In genomic region chrX:149940717-149941024, GRCh38 we compare ENCODE assay signal across 10 cellular contexts. TPM values are rescaled to one million over a fixed set of nuclear protein-coding genes. Genes with fewer than 3 reads are reported as not detected.
DNase-seq lines count a peak whose midpoint lies in the region; ATAC-seq, FAIRE-seq and TF ChIP-seq lines count a peak whose summit lies in the region.
"Not testable (repeated sequence)": the region's sequence is repeated elsewhere in the genome, so short reads cannot be mapped to it uniquely, and the experiment has no call there.
"Had no signal": no experiment of that assay in that cellular context is flagged by ENCODE, and none has a peak within 500 bp of the region (broad histone marks: within the 10 kb centered on the region; RNA-seq: fewer than 3 reads in every experiment).

No MANE protein-coding gene starts in this region.

- H3K27ac ChIP-seq in CD8-positive, alpha-beta memory T cell (ENCODE audit: low read depth, low read length); IMR-90 (ENCODE audit: insufficient read depth, low read length); endodermal cell (ENCODE audit: low read depth, low read length); HepG2 (ENCODE audit: extremely low read length, insufficient read depth, low read length): not testable (repeated sequence)
- H3K27ac ChIP-seq in parathyroid adenoma, result peak overlapping the region; percentile 91
- H3K27ac ChIP-seq in transverse colon, result peak overlapping the region; percentile 55 to 91 (median 68)

- H3K79me1 ChIP-seq in IMR-90 (ENCODE audit: low read depth in 1 of 2, low read length in 2 of 2), result not testable (repeated sequence)

- H3K4me1 ChIP-seq in CD8-positive, alpha-beta memory T cell (ENCODE audit: insufficient read depth, low read length); IMR-90 (ENCODE audit: control insufficient read depth, insufficient read depth, low read length); endodermal cell (ENCODE audit: control insufficient read depth, insufficient read depth, low read length); HepG2 (ENCODE audit: insufficient read depth, low read length); parathyroid adenoma; transverse colon: not testable (repeated sequence)

- TF ChIP-seq RAD21 in IMR-90 (IDR thresholded peaks at IDR 0.05; ENCODE audit: low read length), result peak; percentile 49; the same call in 1 of the 2 replicates
- not testable (repeated sequence) for TF ChIP-seq RAD21 in HepG2 (CRISPR knock-in tag; IDR thresholded peaks at IDR 0.05)

- not testable (repeated sequence) for H3K9me3 Mint-ChIP-seq in CD8-positive, alpha-beta memory T cell; activated naive CD8-positive, alpha-beta T cell treated with anti-CD3 and anti-CD28 coated beads, Interleukin-2, amount 10 ng/mL, durations not matched to agents 7 days and 5 days
- H3K9me3 Mint-ChIP-seq in endodermal cell, result peaks cover 32% of the 10 kb centered on the region

- FAIRE-seq in HepG2 (lab: Jason Lieb, UNC), result not testable (repeated sequence)

- H2BK20ac ChIP-seq in IMR-90 (ENCODE audit: low read depth, low read length), result not testable (repeated sequence)

- H3K9me1 ChIP-seq in IMR-90 (ENCODE audit: insufficient read depth, low read length), result not testable (repeated sequence)

- H3K4me1 Mint-ChIP-seq in CD8-positive, alpha-beta memory T cell, result peaks cover 3 to 11% (median 6%) of the 10 kb centered on the region in 3 donors
- not testable (repeated sequence) for H3K4me1 Mint-ChIP-seq in T-helper 17 cell; activated naive CD8-positive, alpha-beta T cell treated with anti-CD3 and anti-CD28 coated beads, Interleukin-2, amount 10 ng/mL, durations not matched to agents 7 days and 5 days; endodermal cell

- H3K36me3 Mint-ChIP-seq in CD8-positive, alpha-beta memory T cell; T-helper 17 cell (ENCODE audit: low read depth); activated naive CD8-positive, alpha-beta T cell treated with anti-CD3 and anti-CD28 coated beads, Interleukin-2, amount 10 ng/mL, durations not matched to agents 7 days and 5 days; endodermal cell (ENCODE audit: low read depth): not testable (repeated sequence)

- not testable (repeated sequence) for H4K91ac ChIP-seq in IMR-90 (ENCODE audit: insufficient read depth, low read depth, low read length)

- not testable (repeated sequence) for H2AK9ac ChIP-seq in IMR-90 (replicated peaks; ENCODE audit: low read depth, low read length, poor library complexity)

- H3K56ac ChIP-seq in IMR-90 (ENCODE audit: extremely low read depth, insufficient read depth, low read length), result not testable (repeated sequence)

- H4K8ac ChIP-seq in IMR-90 (ENCODE audit: low read depth in 2 of 2, low read length in 2 of 2), result 0 out of 4 replicates have a peak overlapping the region, but pooled peaks of 1 of the 2 experiments have one; percentile 33

- not testable (repeated sequence) for ATAC-seq in IMR-90 (ENCODE audit: low read depth); T-helper 17 cell; activated naive CD8-positive, alpha-beta T cell treated with anti-CD3 and anti-CD28 coated beads, Interleukin-2, amount 10 ng/mL, durations not matched to agents 7 days and 5 days (ENCODE audit: low read depth); HepG2

- not testable (repeated sequence) for H4K5ac ChIP-seq in IMR-90 (ENCODE audit: low read depth, low read length)

- peak overlapping the region; percentile 84 to 94 (median 90) for H3K4me3 Mint-ChIP-seq in CD8-positive, alpha-beta memory T cell
- H3K4me3 Mint-ChIP-seq in T-helper 17 cell (peak overlapping the region; percentile 94), endodermal cell (peak overlapping the region; percentile 76)
- H3K4me3 Mint-ChIP-seq in activated naive CD8-positive, alpha-beta T cell treated with anti-CD3 and anti-CD28 coated beads, Interleukin-2, amount 10 ng/mL, durations not matched to agents 7 days and 5 days, result peak overlapping the region; percentile 90

- not testable (repeated sequence) for H3K18ac ChIP-seq in IMR-90 (ENCODE audit: low read depth, low read length)

- H2BK15ac ChIP-seq in IMR-90 (ENCODE audit: low read depth, low read length), result not testable (repeated sequence)

- H2BK5ac ChIP-seq in IMR-90 (ENCODE audit: low read depth, low read length, poor library complexity, severe bottlenecking), result not testable (repeated sequence)

- DNase-seq in CD8-positive, alpha-beta memory T cell; IMR-90; T-helper 17 cell; activated naive CD8-positive, alpha-beta T cell treated with anti-CD3 and anti-CD28 coated beads, Interleukin-2, amount 10 ng/mL, durations not matched to agents 7 days and 5 days; endodermal cell; HepG2 (ENCODE audit: low spot score); transverse colon: not testable (repeated sequence)

- not testable (repeated sequence) for H3K4ac ChIP-seq in IMR-90 (ENCODE audit: low read depth, low read length)

- not testable (repeated sequence) for H3K36me3 ChIP-seq in CD8-positive, alpha-beta memory T cell (ENCODE audit: insufficient read depth, low read length); IMR-90 (ENCODE audit: control insufficient read depth, insufficient read depth, low read length); endodermal cell (ENCODE audit: control insufficient read depth, insufficient read depth, low read length); HepG2 (replicated peaks in 1 of 2; ENCODE audit: control insufficient read depth in 1 of 2, insufficient read depth in 2 of 2, low read length in 2 of 2); parathyroid adenoma (ENCODE audit: control insufficient read depth, insufficient read depth, low read length); transverse colon

- not testable (repeated sequence) for H3K9ac ChIP-seq in IMR-90 (ENCODE audit: low read depth, low read length); endodermal cell (ENCODE audit: extremely low read depth, low read length, poor library complexity, severe bottlenecking); parathyroid adenoma
- H3K9ac ChIP-seq in HepG2 (ENCODE audit: insufficient read depth, low read depth, low read length), result 0 out of 2 replicates have a peak overlapping the region, but pooled peaks have one; percentile 22

- H3K27me3 Mint-ChIP-seq in CD8-positive, alpha-beta memory T cell; T-helper 17 cell; activated naive CD8-positive, alpha-beta T cell treated with anti-CD3 and anti-CD28 coated beads, Interleukin-2, amount 10 ng/mL, durations not matched to agents 7 days and 5 days; endodermal cell (ENCODE audit: insufficient read depth): not testable (repeated sequence)

- intact Hi-C loops in IMR-90 (cut with micrococcal nuclease); HepG2 (cut with micrococcal nuclease; ENCODE audit: unreplicated experiment); transverse colon (cut with DNase I; ENCODE audit: low total_unique reads): not testable (repeated sequence)

- POLR2A ChIA-PET in CD8-positive, alpha-beta memory T cell (lab: Charles Lee), result interaction anchor here (1.5 to 2.9 kb wide), 3 partner anchors 401 to 628 kb away, joined by 3 to 23 read pairs (median 10); partner anchors contain the start of genes EOLA1, MAMLD1 and MTM1
- POLR2A ChIA-PET in IMR-90 (lab: Charles Lee; ENCODE audit: unreplicated experiment), result not testable (repeated sequence)
- POLR2A ChIA-PET in activated naive CD8-positive, alpha-beta T cell treated with anti-CD3 and anti-CD28 coated beads, Interleukin-2, amount 10 ng/mL, durations not matched to agents 7 days and 5 days (lab: Charles Lee), result interaction anchor here (0.9 to 3.0 kb wide), 2 partner anchors 401 to 437 kb away, joined by 3 to 19 read pairs; partner anchors contain the start of gene EOLA1
- POLR2A ChIA-PET in HepG2 (lab: Yijun Ruan, JAX), result interaction anchor here (0.9 to 3.4 kb wide), 5 partner anchors 401 to 1456 kb away, joined by 3 to 16 read pairs (median 9); partner anchors contain the start of genes EOLA1, MTMR1 and VMA21

- not testable (repeated sequence) for H3K27me3 ChIP-seq in CD8-positive, alpha-beta memory T cell (ENCODE audit: insufficient read depth, low read length, poor library complexity, severe bottlenecking); IMR-90 (ENCODE audit: control insufficient read depth, insufficient read depth, low read length); endodermal cell (ENCODE audit: control insufficient read depth, insufficient read depth, low read length, poor library complexity, severe bottlenecking); HepG2 (ENCODE audit: control insufficient read depth in 1 of 2, insufficient read depth in 2 of 2, low read length in 2 of 2); parathyroid adenoma (ENCODE audit: control insufficient read depth, insufficient read depth, low read length); transverse colon

- H3K9me3 ChIP-seq in CD8-positive, alpha-beta memory T cell (ENCODE audit: low read length); IMR-90 (ENCODE audit: control insufficient read depth, insufficient read depth, low read length); T-helper 17 cell (ENCODE audit: control insufficient read depth, low read length, poor library complexity, severe bottlenecking); endodermal cell (ENCODE audit: control insufficient read depth, low read length); HepG2 (ENCODE audit: low read length); parathyroid adenoma (ENCODE audit: control insufficient read depth, low read length); transverse colon: not testable (repeated sequence)

- H2AK5ac ChIP-seq in IMR-90 (ENCODE audit: low read depth, low read length), result not testable (repeated sequence)

- not testable (repeated sequence) for TF ChIP-seq POLR2A in IMR-90 (IDR thresholded peaks at IDR 0.05; ENCODE audit: low read depth, low read length); HepG2 (IDR thresholded peaks at IDR 0.05; ENCODE audit: insufficient read depth in 1 of 2, low read depth in 2 of 2, low read length in 2 of 2); transverse colon (IDR thresholded peaks at IDR 0.05)

- H3K79me2 ChIP-seq in HepG2 (ENCODE audit: insufficient read depth, low read length); parathyroid adenoma: not testable (repeated sequence)

- H3K27ac Mint-ChIP-seq in CD8-positive, alpha-beta memory T cell, result peak overlapping the region in 5 of 8 donors; percentile 87 to 94 (median 94)
- H3K27ac Mint-ChIP-seq in T-helper 17 cell, result peak overlapping the region; percentile 67
- peak overlapping the region; percentile 97 for H3K27ac Mint-ChIP-seq in activated naive CD8-positive, alpha-beta T cell treated with anti-CD3 and anti-CD28 coated beads, Interleukin-2, amount 10 ng/mL, durations not matched to agents 7 days and 5 days
- H3K27ac Mint-ChIP-seq in endodermal cell, result peak overlapping the region; percentile 70

- 16% methylated on average over 2 of the region's 8 CpGs; no CpG with 5 or more reads in 1 of the 2 experiments for WGBS in IMR-90 (ENCODE audit: extremely low coverage in 2 of 2, insufficient read length in 1 of 2), 2 experiments
- 26% methylated on average over 3 of the region's 8 CpGs; no CpG with 5 or more reads in 1 of the 2 experiments for WGBS in endodermal cell (ENCODE audit: insufficient coverage in 1 of 2, insufficient read length in 1 of 2), 2 experiments
- 36% methylated on average over 4 of the region's 8 CpGs for WGBS in HepG2 (ENCODE audit: low lambda C conversion rate)
- WGBS in transverse colon (ENCODE audit: low coverage in 1 of 2), 2 donors, result 72% methylated on average over 7 of the region's 8 CpGs; no CpG with 5 or more reads in 1 of the 2 donors

- in situ Hi-C loops in IMR-90 (cut with MboI; ENCODE audit: low sequenced_read_pairs); HepG2 (cut with HindIII; ENCODE audit: extremely low pct_ligation_motif_present, low pct_unique_long_range_greater_than_20kb); transverse colon (cut with MboI; ENCODE audit: low pct_ligation_motif_present in 1 of 4, low pct_unique_long_range_greater_than_20kb in 1 of 4, low sequenced_read_pairs in 3 of 4): not testable (repeated sequence)

- not testable (repeated sequence) for H2BK120ac ChIP-seq in IMR-90 (ENCODE audit: low read depth, low read length)

- not testable (repeated sequence) for H3K23ac ChIP-seq in IMR-90 (ENCODE audit: low read depth, low read length)

- CTCF ChIA-PET in CD8-positive, alpha-beta memory T cell (lab: Charles Lee), result interaction anchor here (0.8 to 1.8 kb wide), 6 partner anchors 9 to 777 kb away, joined by 3 to 13 read pairs (median 4); partner anchors contain the start of gene EOLA1
- CTCF ChIA-PET in IMR-90 (lab: Yijun Ruan, JAX), result interaction anchor here (0.6 to 0.8 kb wide), 3 partner anchors 10 to 543 kb away, joined by 3 to 4 read pairs (median 3); no protein-coding TSS in a partner anchor
- CTCF ChIA-PET in HepG2 (lab: Yijun Ruan, JAX; ENCODE audit: low intra/inter-chr PET ratio, low total read pairs), result not testable (repeated sequence)

- TF ChIP-seq CTCF in IMR-90 (conservative IDR thresholded peaks at IDR 0.05; ENCODE audit: low read depth, low read length); endodermal cell (conservative IDR thresholded peaks at IDR 0.05); HepG2 (CRISPR knock-in tag; IDR thresholded peaks at IDR 0.05); parathyroid adenoma (IDR thresholded peaks at IDR 0.05): not testable (repeated sequence)
- peak in 4 of 5 experiments; percentile 40 to 76 (median 59) for TF ChIP-seq CTCF in transverse colon (IDR thresholded peaks at IDR 0.05)

- dilution Hi-C loops in IMR-90 (cut with HindIII; ENCODE audit: low sequenced_read_pairs, unreplicated experiment), result not testable (repeated sequence)

- not testable (repeated sequence) for BruUV-seq in IMR-90 (replicated peaks; lab: Mats Ljungman, UMichigan); HepG2 (replicated peaks; lab: Mats Ljungman, UMichigan)

- not testable (repeated sequence) for H3K4me3 ChIP-seq in CD8-positive, alpha-beta memory T cell (ENCODE audit: low read length); IMR-90 (ENCODE audit: insufficient read depth, low read depth, low read length); endodermal cell (ENCODE audit: low read length); parathyroid adenoma (ENCODE audit: low read depth, low read length)
- H3K4me3 ChIP-seq in HepG2 (replicated peaks in 1 of 3; ENCODE audit: insufficient read depth in 1 of 3, low read depth in 2 of 3, low read length in 3 of 3) (peak overlapping the region in 2 of 3 experiments; percentile 7 to 73; a peak in 2 of 6 replicates), transverse colon (peak overlapping the region in 1 of 4 donors; percentile 28)

- H2AFZ ChIP-seq in IMR-90 (replicated peaks; ENCODE audit: low read length, poor library complexity), result peak overlapping the region; percentile 51
- not testable (repeated sequence) for H2AFZ ChIP-seq in HepG2 (ENCODE audit: low read length); parathyroid adenoma

- H3K4me2 ChIP-seq in IMR-90 (ENCODE audit: low read depth, low read length) (peak overlapping the region; percentile 27; the same call in 1 of the 2 replicates), HepG2 (ENCODE audit: low read depth, low read length) (peak overlapping the region; percentile 69), parathyroid adenoma (ENCODE audit: low read length) (peak overlapping the region; percentile 35)

- not testable (repeated sequence) for H4K20me1 ChIP-seq in IMR-90 (ENCODE audit: insufficient read depth, low read length); HepG2 (ENCODE audit: insufficient read depth, low read length)

- not testable (repeated sequence) for TF ChIP-seq EP300 in HepG2 (IDR thresholded peaks at IDR 0.05; ENCODE audit: low read depth in 2 of 2, low read length in 2 of 2); HepG2 (CRISPR knock-in tag; IDR thresholded peaks at IDR 0.05; ENCODE audit: borderline replicate concordance); transverse colon (IDR thresholded peaks at IDR 0.05; ENCODE audit: low read depth)

- not testable (repeated sequence) for H3K14ac ChIP-seq in IMR-90 (replicated peaks; ENCODE audit: low read depth, low read length)

RNA-seq across cellular contexts. Expression of gene EOLA2, which starts 2.4 kb away (rescaled TPM):
- total RNA-seq in CD8-positive, alpha-beta memory T cell, result 10 to 100 TPM; 64.1 to 66.1 TPM
- 46.3 TPM for polyA plus RNA-seq in CD8-positive, alpha-beta memory T cell
- total RNA-seq in IMR-90 (2012; rRNA removed) (22.5 and 23.7 TPM in 2 replicates), T-helper 17 cell (10 to 100 TPM; 63.9 to 68.5 TPM), endodermal cell (10 to 100 TPM; 24.0 to 37.1 TPM), HepG2 (2016; rRNA removed; fragmentation: Illumina TruSeq; extraction: Trizol) (22.0 and 29.0 TPM in 2 replicates), transverse colon (10 to 100 TPM; 10.5 to 77.1 (median 30.4) TPM)
- polyA plus RNA-seq in IMR-90 (2012; rRNA removed) (46.5 and 51.4 TPM in 2 replicates), HepG2 (2011; rRNA removed) (20.4 and 23.8 TPM in 2 replicates)
- 24.4 and 37.3 TPM in 2 replicates for polyA plus RNA-seq in IMR-90 (2012; cell fraction: cytosol; rRNA removed)
- 40.1 and 107 TPM in 2 replicates for polyA plus RNA-seq in IMR-90 (2012; cell fraction: nucleus; rRNA removed; ENCODE audit: low replicate concordance)
- total RNA-seq in activated naive CD8-positive, alpha-beta T cell treated with anti-CD3 and anti-CD28 coated beads, Interleukin-2, amount 10 ng/mL, durations not matched to agents 7 days and 5 days, result 10 to 100 TPM; 40.8 to 41.5 TPM
- polyA plus RNA-seq in endodermal cell (2013, experiment 1 of 2), result 28.1 TPM
- 28.3 TPM for polyA plus RNA-seq in endodermal cell (2013, experiment 2 of 2)
- 13.4 and 21.7 TPM in 2 replicates for total RNA-seq in HepG2 (2016; cell fraction: cytosol; rRNA removed; fragmentation: Illumina TruSeq; extraction: Trizol; ENCODE audit: low read depth)
- 20.4 and 27.4 TPM in 2 replicates for total RNA-seq in HepG2 (2016; cell fraction: insoluble cytoplasmic fraction; rRNA removed; fragmentation: Illumina TruSeq; extraction: Trizol)
- 28.1 and 36.4 TPM in 2 replicates for total RNA-seq in HepG2 (2016; cell fraction: membrane; rRNA removed; fragmentation: Illumina TruSeq; extraction: Trizol)
- total RNA-seq in HepG2 (2016; cell fraction: nucleus; rRNA removed; fragmentation: Illumina TruSeq; extraction: Trizol), result 14.2 and 19.6 TPM in 2 replicates
- polyA plus RNA-seq in HepG2 (2011; cell fraction: cytosol; rRNA removed), result 20.3 and 22.5 TPM in 2 replicates
- polyA plus RNA-seq in HepG2 (2011; cell fraction: nucleus; rRNA removed), result 38.1 and 38.2 TPM in 2 replicates
- 16.4 and 17.4 TPM in 2 replicates for polyA plus RNA-seq in HepG2 (2012)
- polyA plus RNA-seq in HepG2 (2016; cell fraction: cytosol; fragmentation: Illumina TruSeq; extraction: Trizol; ENCODE audit: low read depth), result 20.1 and 29.1 TPM in 2 replicates
- polyA plus RNA-seq in HepG2 (2016; cell fraction: insoluble cytoplasmic fraction; fragmentation: Illumina TruSeq; extraction: Trizol; ENCODE audit: low read depth), result 32.3 and 36.8 TPM in 2 replicates
- 23.6 and 37.1 TPM in 2 replicates for polyA plus RNA-seq in HepG2 (2016; cell fraction: membrane; fragmentation: Illumina TruSeq; extraction: Trizol; ENCODE audit: low read depth)
- 30.4 and 33.6 TPM in 2 replicates for polyA plus RNA-seq in HepG2 (2016; cell fraction: nucleus; fragmentation: Illumina TruSeq; extraction: Trizol; ENCODE audit: insufficient read depth, low read depth)
- polyA minus RNA-seq in HepG2 (2011; rRNA and poly(A)+ RNA removed; ENCODE audit: low replicate concordance), result 18.8 and 29.4 TPM in 2 replicates
- 5.5 and 6.6 TPM in 2 replicates for polyA minus RNA-seq in HepG2 (2011; cell fraction: cytosol; rRNA and poly(A)+ RNA removed)
- polyA minus RNA-seq in HepG2 (2011; cell fraction: nucleus; rRNA and poly(A)+ RNA removed), result 18.6 and 19.8 TPM in 2 replicates

RNA-seq across cellular contexts. Expression of gene HSFX4, which starts 11.3 kb away (rescaled TPM):
- total RNA-seq in CD8-positive, alpha-beta memory T cell, result not detected
- polyA plus RNA-seq in CD8-positive, alpha-beta memory T cell, result not detected
- total RNA-seq in IMR-90 (2012; rRNA removed), result not detected in 2 replicates
- not detected in 2 replicates for polyA plus RNA-seq in IMR-90 (2012; rRNA removed)
- not detected in 2 replicates for polyA plus RNA-seq in IMR-90 (2012; cell fraction: cytosol; rRNA removed)
- polyA plus RNA-seq in IMR-90 (2012; cell fraction: nucleus; rRNA removed; ENCODE audit: low replicate concordance), result not detected in 2 replicates
- not detected for total RNA-seq in T-helper 17 cell
- not detected for total RNA-seq in activated naive CD8-positive, alpha-beta T cell treated with anti-CD3 and anti-CD28 coated beads, Interleukin-2, amount 10 ng/mL, durations not matched to agents 7 days and 5 days
- not detected for total RNA-seq in endodermal cell
- not detected for polyA plus RNA-seq in endodermal cell (2013, experiment 1 of 2)
- polyA plus RNA-seq in endodermal cell (2013, experiment 2 of 2), result not detected
- total RNA-seq in HepG2 (2016; rRNA removed; fragmentation: Illumina TruSeq; extraction: Trizol), result not detected in 2 replicates
- not detected in 2 replicates for total RNA-seq in HepG2 (2016; cell fraction: cytosol; rRNA removed; fragmentation: Illumina TruSeq; extraction: Trizol; ENCODE audit: low read depth)
- total RNA-seq in HepG2 (2016; cell fraction: insoluble cytoplasmic fraction; rRNA removed; fragmentation: Illumina TruSeq; extraction: Trizol), result not detected in 2 replicates
- total RNA-seq in HepG2 (2016; cell fraction: membrane; rRNA removed; fragmentation: Illumina TruSeq; extraction: Trizol), result not detected in 2 replicates
- not detected in 2 replicates for total RNA-seq in HepG2 (2016; cell fraction: nucleus; rRNA removed; fragmentation: Illumina TruSeq; extraction: Trizol)
- not detected in 2 replicates for polyA plus RNA-seq in HepG2 (2011; rRNA removed)
- polyA plus RNA-seq in HepG2 (2011; cell fraction: cytosol; rRNA removed), result not detected in 2 replicates
- not detected in 2 replicates for polyA plus RNA-seq in HepG2 (2011; cell fraction: nucleus; rRNA removed)
- polyA plus RNA-seq in HepG2 (2012), result 0.17 TPM in 1 of 2 replicates, not detected in the other
- not detected in 2 replicates for polyA plus RNA-seq in HepG2 (2016; cell fraction: cytosol; fragmentation: Illumina TruSeq; extraction: Trizol; ENCODE audit: low read depth)
- polyA plus RNA-seq in HepG2 (2016; cell fraction: insoluble cytoplasmic fraction; fragmentation: Illumina TruSeq; extraction: Trizol; ENCODE audit: low read depth), result not detected in 2 replicates
- polyA plus RNA-seq in HepG2 (2016; cell fraction: membrane; fragmentation: Illumina TruSeq; extraction: Trizol; ENCODE audit: low read depth), result not detected in 2 replicates
- polyA plus RNA-seq in HepG2 (2016; cell fraction: nucleus; fragmentation: Illumina TruSeq; extraction: Trizol; ENCODE audit: insufficient read depth, low read depth), result not detected in 2 replicates
- polyA minus RNA-seq in HepG2 (2011; rRNA and poly(A)+ RNA removed; ENCODE audit: low replicate concordance), result not detected in 2 replicates
- polyA minus RNA-seq in HepG2 (2011; cell fraction: cytosol; rRNA and poly(A)+ RNA removed), result not detected in 2 replicates
- polyA minus RNA-seq in HepG2 (2011; cell fraction: nucleus; rRNA and poly(A)+ RNA removed), result not detected in 2 replicates
- total RNA-seq in transverse colon, result not detected
- total RNA-seq: liver, pulmonary artery endothelial cell had no signal
- polyA plus RNA-seq: liver had no signal

RNA-seq across cellular contexts. Expression of gene MAGEA8, which starts 59.7 kb away (rescaled TPM):
- not detected for total RNA-seq in CD8-positive, alpha-beta memory T cell
- polyA plus RNA-seq in CD8-positive, alpha-beta memory T cell, result not detected
- total RNA-seq in IMR-90 (2012; rRNA removed) (not detected in 2 replicates), T-helper 17 cell (not detected), endodermal cell (not detected), HepG2 (2016; rRNA removed; fragmentation: Illumina TruSeq; extraction: Trizol) (0.11 TPM in 1 of 2 replicates, not detected in the other), transverse colon (not detected)
- polyA plus RNA-seq in IMR-90 (2012; rRNA removed) (not detected in 2 replicates), HepG2 (2011; rRNA removed) (0.07 TPM in 1 of 2 replicates, not detected in the other)
- polyA plus RNA-seq in IMR-90 (2012; cell fraction: cytosol; rRNA removed), result not detected in 2 replicates
- polyA plus RNA-seq in IMR-90 (2012; cell fraction: nucleus; rRNA removed; ENCODE audit: low replicate concordance), result not detected in 2 replicates
- not detected for total RNA-seq in activated naive CD8-positive, alpha-beta T cell treated with anti-CD3 and anti-CD28 coated beads, Interleukin-2, amount 10 ng/mL, durations not matched to agents 7 days and 5 days
- polyA plus RNA-seq in endodermal cell (2013, experiment 1 of 2), result not detected
- polyA plus RNA-seq in endodermal cell (2013, experiment 2 of 2), result not detected
- not detected in 2 replicates for total RNA-seq in HepG2 (2016; cell fraction: cytosol; rRNA removed; fragmentation: Illumina TruSeq; extraction: Trizol; ENCODE audit: low read depth)
- total RNA-seq in HepG2 (2016; cell fraction: insoluble cytoplasmic fraction; rRNA removed; fragmentation: Illumina TruSeq; extraction: Trizol), result 0.10 TPM in 1 of 2 replicates, not detected in the other
- total RNA-seq in HepG2 (2016; cell fraction: membrane; rRNA removed; fragmentation: Illumina TruSeq; extraction: Trizol), result not detected in 2 replicates
- not detected in 2 replicates for total RNA-seq in HepG2 (2016; cell fraction: nucleus; rRNA removed; fragmentation: Illumina TruSeq; extraction: Trizol)
- polyA plus RNA-seq in HepG2 (2011; cell fraction: cytosol; rRNA removed), result not detected in 2 replicates
- polyA plus RNA-seq in HepG2 (2011; cell fraction: nucleus; rRNA removed), result not detected in 2 replicates
- polyA plus RNA-seq in HepG2 (2012), result 0.20 TPM in 1 of 2 replicates, not detected in the other
- polyA plus RNA-seq in HepG2 (2016; cell fraction: cytosol; fragmentation: Illumina TruSeq; extraction: Trizol; ENCODE audit: low read depth), result not detected in 2 replicates
- not detected in 2 replicates for polyA plus RNA-seq in HepG2 (2016; cell fraction: insoluble cytoplasmic fraction; fragmentation: Illumina TruSeq; extraction: Trizol; ENCODE audit: low read depth)
- polyA plus RNA-seq in HepG2 (2016; cell fraction: membrane; fragmentation: Illumina TruSeq; extraction: Trizol; ENCODE audit: low read depth), result not detected in 2 replicates
- not detected in 2 replicates for polyA plus RNA-seq in HepG2 (2016; cell fraction: nucleus; fragmentation: Illumina TruSeq; extraction: Trizol; ENCODE audit: insufficient read depth, low read depth)
- not detected in 2 replicates for polyA minus RNA-seq in HepG2 (2011; rRNA and poly(A)+ RNA removed; ENCODE audit: low replicate concordance)
- not detected in 2 replicates for polyA minus RNA-seq in HepG2 (2011; cell fraction: cytosol; rRNA and poly(A)+ RNA removed)
- polyA minus RNA-seq in HepG2 (2011; cell fraction: nucleus; rRNA and poly(A)+ RNA removed), result not detected in 2 replicates
- total RNA-seq: liver, pulmonary artery endothelial cell had no signal
- polyA plus RNA-seq: liver had no signal
